ENCODE assay signal across 9 cellular contexts in the genomic region with DNA sequence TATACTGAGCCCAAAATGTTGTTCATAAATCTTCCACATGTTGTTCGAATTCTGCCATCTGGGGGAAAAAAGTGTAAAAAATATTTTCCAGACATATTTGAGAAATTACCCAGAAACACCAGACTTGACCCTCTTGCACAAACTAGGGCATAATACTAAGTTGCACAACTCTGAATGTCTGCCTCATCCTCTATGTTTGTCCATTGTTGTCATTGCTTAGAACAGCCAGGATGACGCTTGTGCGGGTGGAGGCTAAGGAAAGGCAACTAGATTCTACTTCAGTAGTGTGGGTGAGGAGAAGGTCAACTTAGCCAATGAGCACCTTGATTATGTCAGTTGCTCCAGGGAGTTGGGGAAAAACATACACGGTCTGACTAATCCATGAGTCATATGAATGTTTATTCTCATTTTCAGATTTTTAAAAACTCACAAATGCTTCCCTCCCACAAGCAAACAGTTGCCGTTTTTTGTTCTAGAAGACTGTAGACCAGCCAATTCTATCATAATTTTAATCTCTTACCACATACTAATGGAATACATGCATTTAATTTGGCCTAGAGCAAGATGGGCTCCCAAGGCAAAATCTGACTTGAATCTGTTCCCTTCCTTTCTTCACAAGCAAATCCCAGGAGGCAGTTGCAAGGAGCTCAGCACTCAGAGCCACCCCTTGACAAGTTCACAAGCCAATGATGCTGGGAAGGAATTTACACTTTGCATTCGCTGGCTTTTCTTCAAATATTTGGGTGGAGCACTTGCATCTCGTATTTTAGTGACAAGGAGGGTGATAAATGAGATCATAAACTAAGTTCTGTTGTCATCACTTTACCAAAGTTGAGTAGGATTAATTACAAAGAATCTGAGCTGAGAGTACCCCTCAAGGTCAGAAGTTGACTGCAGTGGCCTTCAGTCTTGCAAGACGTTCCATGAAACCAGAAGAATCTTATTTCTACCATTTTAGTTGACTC.
DNase-seq lines count a peak whose midpoint lies in the region; ATAC-seq and TF ChIP-seq lines count a peak whose summit lies in the region.
"Had no signal": no experiment of that assay in that cellular context is flagged by ENCODE, and none has a peak within 500 bp of the region (broad histone marks: within the 10 kb centered on the region; RNA-seq: fewer than 3 reads in every experiment).

No MANE protein-coding gene starts in this region.

- H3K4me1 ChIP-seq in heart right ventricle (no peaks in the 10 kb centered on the region), stomach (no peaks in the 10 kb centered on the region)

- intact Hi-C loops in heart right ventricle (cut with DNase I) (no loop called here), stomach (cut with DNase I; ENCODE audit: low total_unique reads) (no loop called here)

- DNase-seq in HFFc6: peak; percentile 99
- DNase-seq in heart right ventricle: no peak
- no peak for DNase-seq in stomach
- DNase-seq in T-helper 17 cell: no peak
- DNase-seq in H7: no peak
- DNase-seq: activated CD4-positive, alpha-beta T cell treated with anti-CD3 and anti-CD28 coated beads, Interleukin-2, amount 10 ng/mL, durations not matched to agents 7 days and 5 days had no signal

- H3K9me3 Mint-ChIP-seq in HFFc6: no peaks in the 10 kb centered on the region
- H3K9me3 Mint-ChIP-seq in activated T-helper 17 cell treated with anti-CD3 and anti-CD28 coated beads, Interleukin-2, amount 50 U/mL, for 72 hours: no peaks in the 10 kb centered on the region
- H3K9me3 Mint-ChIP-seq: activated CD4-positive, alpha-beta T cell treated with anti-CD3 and anti-CD28 coated beads, Interleukin-2, amount 10 ng/mL, durations not matched to agents 7 days and 5 days had no signal

- H3K36me3 ChIP-seq in heart right ventricle (no peaks in the 10 kb centered on the region), stomach (no peaks in the 10 kb centered on the region), H7 (replicated peaks; ENCODE audit: control insufficient read depth, insufficient read depth, low read length) (no peaks in the 10 kb centered on the region)

- H3K27ac Mint-ChIP-seq in HFFc6 (peak overlapping the region; percentile 87), T-helper 17 cell (no peak overlapping the region)
- peak overlapping the region; percentile 78 for H3K27ac Mint-ChIP-seq in activated T-helper 17 cell treated with anti-CD3 and anti-CD28 coated beads, Interleukin-2, amount 50 U/mL, for 72 hours
- H3K27ac Mint-ChIP-seq: activated CD4-positive, alpha-beta T cell treated with anti-CD3 and anti-CD28 coated beads, Interleukin-2, amount 10 ng/mL, durations not matched to agents 7 days and 5 days; IgD-negative memory B cell had no signal

- no peak overlapping the region for H3K4me3 ChIP-seq in heart right ventricle
- H3K4me3 ChIP-seq in stomach: no peak overlapping the region
- H3K4me3 ChIP-seq in H7 (ENCODE audit: insufficient read depth, low read depth, low read length): no peak overlapping the region

- TF ChIP-seq CTCF in HFFc6 (IDR thresholded peaks at IDR 0.05): peak; percentile 25; the same call in 1 of the 2 replicates
- no peak for TF ChIP-seq CTCF in heart right ventricle (IDR thresholded peaks at IDR 0.05)
- no peak for TF ChIP-seq CTCF in stomach (IDR thresholded peaks at IDR 0.05)

- peaks cover 0 to 3% (median 0%) of the 10 kb centered on the region in 11 donors for H3K9me3 ChIP-seq in heart right ventricle
- peaks cover 0 to 4% (median 0%) of the 10 kb centered on the region in 4 donors for H3K9me3 ChIP-seq in stomach
- H3K9me3 ChIP-seq in T-helper 17 cell (ENCODE audit: control insufficient read depth, low read length, poor library complexity, severe bottlenecking): no peaks in the 10 kb centered on the region

- H3K27me3 ChIP-seq in heart right ventricle (peaks cover 0 to 7% (median 3%) of the 10 kb centered on the region in 7 donors), stomach (peaks cover 0 to 1% (median 0%) of the 10 kb centered on the region in 3 donors), H7 (ENCODE audit: control insufficient read depth, insufficient read depth, low read length) (no peaks in the 10 kb centered on the region)

- peaks cover 39% of the 10 kb centered on the region for H3K4me1 Mint-ChIP-seq in HFFc6 (ENCODE audit: low read depth)
- H3K4me1 Mint-ChIP-seq in activated T-helper 17 cell treated with anti-CD3 and anti-CD28 coated beads, Interleukin-2, amount 50 U/mL, for 72 hours: no peaks in the 10 kb centered on the region
- no peaks in the 10 kb centered on the region for H3K4me1 Mint-ChIP-seq in T-helper 17 cell
- H3K4me1 Mint-ChIP-seq: activated CD4-positive, alpha-beta T cell treated with anti-CD3 and anti-CD28 coated beads, Interleukin-2, amount 10 ng/mL, durations not matched to agents 7 days and 5 days; IgD-negative memory B cell had no signal

- H3K27me3 Mint-ChIP-seq in HFFc6 (ENCODE audit: insufficient read depth): peaks cover 5% of the 10 kb centered on the region
- H3K27me3 Mint-ChIP-seq in activated T-helper 17 cell treated with anti-CD3 and anti-CD28 coated beads, Interleukin-2, amount 50 U/mL, for 72 hours: peaks cover 38% of the 10 kb centered on the region
- H3K27me3 Mint-ChIP-seq in T-helper 17 cell: peaks cover 60% of the 10 kb centered on the region

- TF ChIP-seq EP300 in stomach (IDR thresholded peaks at IDR 0.05): no peak

- H3K4me3 Mint-ChIP-seq in HFFc6 (peak overlapping the region; percentile 22), T-helper 17 cell (no peak overlapping the region)
- no peak overlapping the region for H3K4me3 Mint-ChIP-seq in activated T-helper 17 cell treated with anti-CD3 and anti-CD28 coated beads, Interleukin-2, amount 50 U/mL, for 72 hours
- H3K4me3 Mint-ChIP-seq: activated CD4-positive, alpha-beta T cell treated with anti-CD3 and anti-CD28 coated beads, Interleukin-2, amount 10 ng/mL, durations not matched to agents 7 days and 5 days; IgD-negative memory B cell had no signal

- peak overlapping the region in 2 of 10 donors; percentile 23 to 36 for H3K27ac ChIP-seq in heart right ventricle
- H3K27ac ChIP-seq in stomach: peak overlapping the region in 4 of 5 donors; percentile 25 to 69 (median 50)

- 53 to 68% methylated on average over 8 of the region's 8 CpGs for WGBS in heart right ventricle, 2 donors
- WGBS in stomach, 5 donors: 33 to 47% (median 43%) methylated on average over 8 of the region's 8 CpGs

- peak; percentile 98 for ATAC-seq in activated T-helper 17 cell treated with anti-CD3 and anti-CD28 coated beads, Interleukin-2, amount 50 U/mL, for 72 hours (replicated peaks)
- peak in 5 of 8 donors; percentile 55 to 93 (median 64) for ATAC-seq in heart right ventricle
- no peak for ATAC-seq in HG03139 (IDR thresholded peaks at IDR 0.05; ENCODE audit: unreplicated experiment)
- no peak for ATAC-seq in T-helper 17 cell

- H3K36me3 Mint-ChIP-seq in HFFc6 (ENCODE audit: low read depth): no peaks in the 10 kb centered on the region
- no peaks in the 10 kb centered on the region for H3K36me3 Mint-ChIP-seq in activated T-helper 17 cell treated with anti-CD3 and anti-CD28 coated beads, Interleukin-2, amount 50 U/mL, for 72 hours (ENCODE audit: low read depth)
- H3K36me3 Mint-ChIP-seq in T-helper 17 cell (ENCODE audit: low read depth): no peaks in the 10 kb centered on the region
- H3K36me3 Mint-ChIP-seq: IgD-negative memory B cell had no signal

- TF ChIP-seq POLR2A in stomach (IDR thresholded peaks at IDR 0.05): no peak

Comparison
In these comparisons a context has a peak if more than half of its experiments do, and no peak if none do; other contexts are left out.
1. ATAC-seq: peak in activated T-helper 17 cell treated with anti-CD3 and anti-CD28 coated beads, Interleukin-2, amount 50 U/mL, for 72 hours (single experiment) and heart right ventricle (5 of 8); none in HG03139 (single experiment) and T-helper 17 cell (single experiment).